In the genomic region with DNA sequence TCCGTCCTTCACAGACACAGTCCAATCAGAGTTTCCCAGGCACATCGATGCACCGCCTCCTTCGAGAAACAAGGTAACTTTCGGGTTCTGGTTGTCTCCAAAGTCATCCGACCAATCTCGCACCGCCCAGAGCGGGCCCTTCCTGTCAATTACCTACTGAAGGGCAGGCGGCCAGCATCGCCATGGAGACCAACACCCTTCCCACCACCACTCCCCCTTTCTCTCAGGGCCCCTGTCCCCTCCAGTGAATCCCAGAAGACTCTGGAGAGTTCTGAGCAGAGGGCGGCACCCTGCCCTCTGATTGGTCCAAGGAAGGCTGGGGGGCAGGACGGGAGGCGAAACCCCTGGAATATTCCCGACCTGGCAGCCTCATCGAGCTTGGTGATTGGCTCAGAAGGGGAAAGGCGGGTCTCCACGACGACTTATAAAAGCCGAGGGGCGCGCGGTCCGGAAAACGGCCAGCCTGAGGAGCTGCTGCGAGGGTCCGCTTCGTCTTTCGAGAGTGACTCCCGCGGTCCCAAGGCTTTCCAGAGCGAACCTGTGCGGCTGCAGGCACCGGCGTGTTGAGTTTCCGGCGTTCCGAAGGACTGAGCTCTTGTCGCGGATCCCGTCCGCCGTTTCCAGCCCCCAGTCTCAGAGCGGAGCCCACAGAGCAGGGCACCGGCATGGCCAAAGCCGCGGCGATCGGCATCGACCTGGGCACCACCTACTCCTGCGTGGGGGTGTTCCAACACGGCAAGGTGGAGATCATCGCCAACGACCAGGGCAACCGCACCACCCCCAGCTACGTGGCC, we compare ENCODE assay signal across 8 cellular contexts. TPM values are rescaled to one million over a fixed set of nuclear protein-coding genes. Genes with fewer than 3 reads are reported as not detected.
DNase-seq lines count a peak whose midpoint lies in the region; ATAC-seq and TF ChIP-seq lines count a peak whose summit lies in the region.

A gene (plus strand): TSS at position 453 of the 794 bp plus-strand sequence. CDS start 213 bp downstream, at position 666.

- peak within 1 kb of the TSS; percentile 86 for H3K4me3 Mint-ChIP-seq in activated CD4-positive, alpha-beta memory T cell treated with anti-CD3 and anti-CD28 coated beads for 36 hours

- no peaks in the 10 kb centered on the region for H3K9me3 Mint-ChIP-seq in activated CD4-positive, alpha-beta memory T cell treated with anti-CD3 and anti-CD28 coated beads for 36 hours

- intact Hi-C loops in activated CD4-positive, alpha-beta memory T cell treated with anti-CD3 and anti-CD28 coated beads for 36 hours (cut with micrococcal nuclease): loop anchor here (1.0 to 10.0 kb wide), 7 partner anchors 15 to 1137 kb away; a partner anchor contains a TSS
- intact Hi-C loops in dorsolateral prefrontal cortex (cut with DNase I): no loop called here

- DNase-seq in NCI-H748 treated with DMSO at 0.1 percent for 48 hours (lab: John Stamatoyannopoulos, UW) (peak; percentile 99), dorsolateral prefrontal cortex (peak; percentile 96 to 99 (median 98))
- DNase-seq in activated CD4-positive, alpha-beta memory T cell treated with anti-CD3 and anti-CD28 coated beads for 36 hours: peak; percentile 98
- DNase-seq in stimulated activated CD4-positive, alpha-beta T cell treated with anti-CD3 and anti-CD28 coated beads, Interleukin-4, amount 100 ng/mL, for 24 hours: peak; percentile 94

- peaks cover 43% of the 10 kb centered on the region for H3K4me1 Mint-ChIP-seq in activated CD4-positive, alpha-beta memory T cell treated with anti-CD3 and anti-CD28 coated beads for 36 hours (ENCODE audit: low read depth)

- H3K9ac ChIP-seq in liver (ENCODE audit: low read depth in 1 of 2, low read length in 2 of 2): peak within 1 kb of the TSS; percentile 76

- peak within 1 kb of the TSS; percentile 98 for H3K27ac Mint-ChIP-seq in activated CD4-positive, alpha-beta memory T cell treated with anti-CD3 and anti-CD28 coated beads for 36 hours

- peaks cover 14% of the 10 kb centered on the region for H3K36me3 Mint-ChIP-seq in activated CD4-positive, alpha-beta memory T cell treated with anti-CD3 and anti-CD28 coated beads for 36 hours

- TF ChIP-seq CTCF in C4-2B (conservative IDR thresholded peaks at IDR 0.05) (no peak), dorsolateral prefrontal cortex (IDR thresholded peaks at IDR 0.05 in 54 of 56, conservative IDR thresholded peaks at IDR 0.05 in 2 of 56; ENCODE audit: low read depth in 1 of 56, partially characterized antibody in 56 of 56) (peak in 5 of 56 donors; percentile 1 to 14 (median 3)), liver (IDR thresholded peaks at IDR 0.05; ENCODE audit: low read depth, low read length, missing input control) (no peak)

- no peaks in the 10 kb centered on the region for H3K36me3 ChIP-seq in liver (ENCODE audit: control insufficient read depth in 4 of 4, insufficient read depth in 3 of 4, low read depth in 1 of 4, low read length in 3 of 4)

- H3K4me3 ChIP-seq in dorsolateral prefrontal cortex: peak within 1 kb of the TSS; percentile 43 to 77 (median 63)
- peak within 1 kb of the TSS; percentile 65 to 80 (median 77) for H3K4me3 ChIP-seq in liver (ENCODE audit: low read depth in 1 of 3, low read length in 3 of 3)

- no peaks in the 10 kb centered on the region for H3K9me3 ChIP-seq in liver (ENCODE audit: control insufficient read depth in 4 of 4, low read length in 3 of 4)

- under 1% methylated on average over 52 of the region's 56 CpGs for WGBS in liver

- no peak for TF ChIP-seq RAD21 in liver (IDR thresholded peaks at IDR 0.05)

- H3K4me1 ChIP-seq in liver (ENCODE audit: control insufficient read depth in 4 of 4, insufficient read depth in 4 of 4, low read length in 3 of 4): peaks cover 0 to 18% (median 6%) of the 10 kb centered on the region in 4 donors

- POLR2A ChIA-PET in activated CD4-positive, alpha-beta memory T cell treated with anti-CD3 and anti-CD28 coated beads for 36 hours (lab: Charles Lee): interaction anchor here (0.6 to 3.8 kb wide), 19 partner anchors 9 to 175 kb away, joined by 3 to 26 read pairs (median 5); a partner anchor contains a TSS

- CTCF ChIA-PET in activated CD4-positive, alpha-beta memory T cell treated with anti-CD3 and anti-CD28 coated beads for 36 hours (lab: Charles Lee): interaction anchor here (0.5 to 2.2 kb wide), 9 partner anchors 12 to 386 kb away, joined by 3 to 11 read pairs (median 6); a partner anchor contains a TSS

- H3K27ac ChIP-seq in C4-2B (peak within 1 kb of the TSS; percentile 96), dorsolateral prefrontal cortex (peak within 1 kb of the TSS; percentile 88 to 100 (median 99)), liver (ENCODE audit: low read depth in 1 of 2, low read length in 2 of 2) (peak within 1 kb of the TSS; percentile 73 to 86)

- H3K27me3 Mint-ChIP-seq in activated CD4-positive, alpha-beta memory T cell treated with anti-CD3 and anti-CD28 coated beads for 36 hours: no peaks in the 10 kb centered on the region

- H3K27me3 ChIP-seq in dorsolateral prefrontal cortex: no peaks in the 10 kb centered on the region
- no peaks in the 10 kb centered on the region for H3K27me3 ChIP-seq in liver (ENCODE audit: control insufficient read depth in 4 of 4, insufficient read depth in 4 of 4, low read length in 3 of 4)

- ATAC-seq in GM19372 (IDR thresholded peaks at IDR 0.05; ENCODE audit: low read depth, unreplicated experiment) (peak; percentile 63), HG03558 (IDR thresholded peaks at IDR 0.05; ENCODE audit: extremely low read depth, unreplicated experiment) (peak; percentile 30)

TF ChIP-seq in liver, 16 proteins besides CTCF, POLR2A, EP300 and RAD21 (continues in another document):
- TF ChIP-seq, protein P1, sequence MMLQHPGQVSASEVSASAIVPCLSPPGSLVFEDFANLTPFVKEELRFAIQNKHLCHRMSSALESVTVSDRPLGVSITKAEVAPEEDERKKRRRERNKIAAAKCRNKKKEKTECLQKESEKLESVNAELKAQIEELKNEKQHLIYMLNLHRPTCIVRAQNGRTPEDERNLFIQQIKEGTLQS (IDR thresholded peaks at IDR 0.05): no peak
- TF ChIP-seq FOXA2 (IDR thresholded peaks at IDR 0.05) (no peak), FOXA1 (IDR thresholded peaks at IDR 0.05) (peak; percentile 8), TAF1 (conservative IDR thresholded peaks at IDR 0.05) (peak; percentile 85), SP1 (IDR thresholded peaks at IDR 0.05) (peak; percentile 90), RXRA (IDR thresholded peaks at IDR 0.05) (peak in 1 of 2 donors; percentile 30), HNF4G (IDR thresholded peaks at IDR 0.05) (no peak), JUND (IDR thresholded peaks at IDR 0.05) (peak; percentile 48 to 56), YY1 (IDR thresholded peaks at IDR 0.05) (peak; percentile 98), EGR1 (IDR thresholded peaks at IDR 0.05; ENCODE audit: low read depth in 2 of 2) (peak in 1 of 2 donors; percentile 49), NR2F2 (IDR thresholded peaks at IDR 0.05) (peak; percentile 47), HNF4A (conservative IDR thresholded peaks at IDR 0.05) (peak; percentile 44 to 60)
- TF ChIP-seq, protein P2, sequence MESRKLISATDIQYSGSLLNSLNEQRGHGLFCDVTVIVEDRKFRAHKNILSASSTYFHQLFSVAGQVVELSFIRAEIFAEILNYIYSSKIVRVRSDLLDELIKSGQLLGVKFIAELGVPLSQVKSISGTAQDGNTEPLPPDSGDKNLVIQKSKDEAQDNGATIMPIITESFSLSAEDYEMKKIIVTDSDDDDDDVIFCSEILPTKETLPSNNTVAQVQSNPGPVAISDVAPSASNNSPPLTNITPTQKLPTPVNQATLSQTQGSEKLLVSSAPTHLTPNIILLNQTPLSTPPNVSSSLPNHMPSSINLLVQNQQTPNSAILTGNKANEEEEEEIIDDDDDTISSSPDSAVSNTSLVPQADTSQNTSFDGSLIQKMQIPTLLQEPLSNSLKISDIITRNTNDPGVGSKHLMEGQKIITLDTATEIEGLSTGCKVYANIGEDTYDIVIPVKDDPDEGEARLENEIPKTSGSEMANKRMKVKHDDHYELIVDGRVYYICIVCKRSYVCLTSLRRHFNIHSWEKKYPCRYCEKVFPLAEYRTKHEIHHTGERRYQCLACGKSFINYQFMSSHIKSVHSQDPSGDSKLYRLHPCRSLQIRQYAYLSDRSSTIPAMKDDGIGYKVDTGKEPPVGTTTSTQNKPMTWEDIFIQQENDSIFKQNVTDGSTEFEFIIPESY (IDR thresholded peaks at IDR 0.05): peak; percentile 87
- TF ChIP-seq, protein P3, sequence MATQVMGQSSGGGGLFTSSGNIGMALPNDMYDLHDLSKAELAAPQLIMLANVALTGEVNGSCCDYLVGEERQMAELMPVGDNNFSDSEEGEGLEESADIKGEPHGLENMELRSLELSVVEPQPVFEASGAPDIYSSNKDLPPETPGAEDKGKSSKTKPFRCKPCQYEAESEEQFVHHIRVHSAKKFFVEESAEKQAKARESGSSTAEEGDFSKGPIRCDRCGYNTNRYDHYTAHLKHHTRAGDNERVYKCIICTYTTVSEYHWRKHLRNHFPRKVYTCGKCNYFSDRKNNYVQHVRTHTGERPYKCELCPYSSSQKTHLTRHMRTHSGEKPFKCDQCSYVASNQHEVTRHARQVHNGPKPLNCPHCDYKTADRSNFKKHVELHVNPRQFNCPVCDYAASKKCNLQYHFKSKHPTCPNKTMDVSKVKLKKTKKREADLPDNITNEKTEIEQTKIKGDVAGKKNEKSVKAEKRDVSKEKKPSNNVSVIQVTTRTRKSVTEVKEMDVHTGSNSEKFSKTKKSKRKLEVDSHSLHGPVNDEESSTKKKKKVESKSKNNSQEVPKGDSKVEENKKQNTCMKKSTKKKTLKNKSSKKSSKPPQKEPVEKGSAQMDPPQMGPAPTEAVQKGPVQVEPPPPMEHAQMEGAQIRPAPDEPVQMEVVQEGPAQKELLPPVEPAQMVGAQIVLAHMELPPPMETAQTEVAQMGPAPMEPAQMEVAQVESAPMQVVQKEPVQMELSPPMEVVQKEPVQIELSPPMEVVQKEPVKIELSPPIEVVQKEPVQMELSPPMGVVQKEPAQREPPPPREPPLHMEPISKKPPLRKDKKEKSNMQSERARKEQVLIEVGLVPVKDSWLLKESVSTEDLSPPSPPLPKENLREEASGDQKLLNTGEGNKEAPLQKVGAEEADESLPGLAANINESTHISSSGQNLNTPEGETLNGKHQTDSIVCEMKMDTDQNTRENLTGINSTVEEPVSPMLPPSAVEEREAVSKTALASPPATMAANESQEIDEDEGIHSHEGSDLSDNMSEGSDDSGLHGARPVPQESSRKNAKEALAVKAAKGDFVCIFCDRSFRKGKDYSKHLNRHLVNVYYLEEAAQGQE (IDR thresholded peaks at IDR 0.05): peak; percentile 96
- TF ChIP-seq, protein P4, sequence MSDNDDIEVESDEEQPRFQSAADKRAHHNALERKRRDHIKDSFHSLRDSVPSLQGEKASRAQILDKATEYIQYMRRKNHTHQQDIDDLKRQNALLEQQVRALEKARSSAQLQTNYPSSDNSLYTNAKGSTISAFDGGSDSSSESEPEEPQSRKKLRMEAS (IDR thresholded peaks at IDR 0.05): no peak

RNA-seq across cellular contexts. Expression of the gene that starts here (rescaled TPM):
- total RNA-seq in activated CD4-positive, alpha-beta memory T cell treated with anti-CD3 and anti-CD28 coated beads for 36 hours: 10 to 100 TPM; 59.5 to 62.3 TPM
- total RNA-seq in dorsolateral prefrontal cortex (1,000 to 10,000 TPM in 12 of 120 experiments, 100 to 1,000 TPM in 108; 119 to 3,588 (median 260) TPM), liver (100 to 1,000 TPM in 1 of 2 donors, 10 to 100 TPM in 1; 57.2 to 165 TPM)
- 10 to 100 TPM in 1 of 2 donors, 1 to 10 TPM in 1; 9.5 to 30.6 TPM for polyA plus RNA-seq in liver

Comparison
In these comparisons a context has a peak if more than half of its experiments do, and no peak if none do; other contexts are left out.
1. Peak in every context shown above with its lines: DNase-seq, ATAC-seq, H3K4me3 ChIP-seq and H3K27ac ChIP-seq.